9 cellular contexts compared by ENCODE assay signal in the genomic region with DNA sequence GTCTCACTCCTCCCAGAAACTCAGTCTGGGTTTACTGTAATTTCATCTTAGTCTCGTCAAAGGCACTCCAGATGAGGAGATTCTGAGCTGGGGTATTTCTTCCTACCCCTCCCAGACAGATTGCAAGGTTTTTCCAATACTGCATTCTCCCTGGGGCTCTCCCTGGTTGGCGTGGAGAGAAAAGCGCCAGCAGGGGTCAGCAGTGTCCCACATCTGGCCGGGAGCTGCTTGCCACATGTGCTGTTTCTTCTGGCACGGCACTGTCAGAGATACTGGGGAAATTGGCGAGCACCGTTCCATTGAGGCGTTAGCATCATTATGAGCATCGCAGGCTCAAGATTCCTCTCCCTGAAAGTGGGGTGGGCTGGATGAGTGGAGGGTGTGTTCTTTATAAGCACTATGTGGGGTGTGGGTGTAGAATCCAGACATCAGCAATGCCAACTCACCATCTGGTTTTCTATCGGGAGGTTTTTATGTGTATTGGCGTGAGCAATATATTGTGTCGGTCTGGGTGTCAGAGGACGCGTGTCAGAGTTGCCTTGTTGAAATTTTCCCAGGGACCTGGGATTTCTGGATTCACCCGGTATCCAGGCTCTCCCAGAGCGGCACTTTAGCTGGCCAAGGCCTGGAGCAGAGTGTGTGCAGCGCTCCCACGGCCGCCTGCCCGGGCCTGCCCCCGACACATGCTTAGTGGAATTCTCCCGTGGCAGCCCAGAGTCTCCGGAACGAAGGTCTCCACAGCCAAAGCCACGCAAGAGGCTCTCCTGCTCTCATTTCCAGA. TPM values are rescaled to one million over a fixed set of nuclear protein-coding genes. Genes with fewer than 3 reads are reported as not detected.
DNase-seq lines count a peak whose midpoint lies in the region; ATAC-seq and TF ChIP-seq lines count a peak whose summit lies in the region.
"Had no signal": no experiment of that assay in that cellular context is flagged by ENCODE, and none has a peak within 500 bp of the region (broad histone marks: within the 10 kb centered on the region; RNA-seq: fewer than 3 reads in every experiment).

No MANE protein-coding gene starts in this region.

- DNase-seq in CD14-positive monocyte (ENCODE audit: low spot score) (peak; percentile 63), HEK293T (ENCODE audit: extremely low spot score) (peak; percentile 90), NCI-H82 treated with DMSO at 0.1 percent for 48 hours (lab: John Stamatoyannopoulos, UW; ENCODE audit: unreplicated experiment) (peak; percentile 48), heart right ventricle (peak; percentile 86 to 90), retina (peak; percentile 86)
- DNase-seq in activated naive CD8-positive, alpha-beta T cell treated with anti-CD3 and anti-CD28 coated beads, Interleukin-2, amount 50 U/mL, for 24 hours = peak; percentile 67

- no peaks in the 10 kb centered on the region for H3K27me3 ChIP-seq in heart right ventricle

- H3K36me3 Mint-ChIP-seq in CD14-positive monocyte = peaks cover 16% of the 10 kb centered on the region in 2 donors
- H3K36me3 Mint-ChIP-seq in activated naive CD8-positive, alpha-beta T cell treated with anti-CD3 and anti-CD28 coated beads, Interleukin-2, amount 50 U/mL, for 24 hours (ENCODE audit: low read depth) = peaks cover 2% of the 10 kb centered on the region
- H3K36me3 Mint-ChIP-seq: natural killer cell treated with Interleukin-12 subunit alpha and Interleukin-12 subunit beta and Interleukin-15 and Interleukin-18, amount 100 ng/mL, for 72 hours had no signal

- peak; percentile 82 for ATAC-seq in activated naive CD8-positive, alpha-beta T cell treated with anti-CD3 and anti-CD28 coated beads, Interleukin-2, amount 50 U/mL, for 24 hours
- peak; percentile 86 to 92 (median 89) for ATAC-seq in heart right ventricle
- no peak for ATAC-seq in HG02884 (IDR thresholded peaks at IDR 0.05; ENCODE audit: unreplicated experiment)
- ATAC-seq in HG03460 (IDR thresholded peaks at IDR 0.05; ENCODE audit: unreplicated experiment) = no peak

- peaks cover 16% of the 10 kb centered on the region for H3K4me1 Mint-ChIP-seq in CD14-positive monocyte
- H3K4me1 Mint-ChIP-seq in activated naive CD8-positive, alpha-beta T cell treated with anti-CD3 and anti-CD28 coated beads, Interleukin-2, amount 50 U/mL, for 24 hours = peaks cover 15% of the 10 kb centered on the region

- H3K4me1 ChIP-seq in heart right ventricle = peaks cover 11 to 50% (median 34%) of the 10 kb centered on the region in 9 donors

- intact Hi-C loops in CD14-positive monocyte (cut with micrococcal nuclease) = loop anchor here (2.0 to 5.0 kb wide), 2 partner anchors 174 to 261 kb away; no protein-coding TSS in a partner anchor
- intact Hi-C loops in heart right ventricle (cut with DNase I) = loop anchor here in 7 of 10 donors (1.0 to 10.0 kb wide), 9 partner anchors 36 to 444 kb away; no protein-coding TSS in a partner anchor

- H3K27ac ChIP-seq in heart right ventricle = peak overlapping the region; percentile 4 to 92 (median 73)

- no peaks in the 10 kb centered on the region for H3K36me3 ChIP-seq in heart right ventricle

- H3K27me3 Mint-ChIP-seq in CD14-positive monocyte (ENCODE audit: low read depth in 3 of 3) = peaks cover 0 to 6% (median 1%) of the 10 kb centered on the region in 3 donors
- peaks cover 9% of the 10 kb centered on the region for H3K27me3 Mint-ChIP-seq in activated naive CD8-positive, alpha-beta T cell treated with anti-CD3 and anti-CD28 coated beads, Interleukin-2, amount 50 U/mL, for 24 hours

- H3K27ac Mint-ChIP-seq in CD14-positive monocyte = no peak overlapping the region
- no peak overlapping the region for H3K27ac Mint-ChIP-seq in activated naive CD8-positive, alpha-beta T cell treated with anti-CD3 and anti-CD28 coated beads, Interleukin-2, amount 50 U/mL, for 24 hours
- H3K27ac Mint-ChIP-seq: natural killer cell treated with Interleukin-12 subunit alpha and Interleukin-12 subunit beta and Interleukin-15 and Interleukin-18, amount 100 ng/mL, for 72 hours had no signal

- POLR2A ChIA-PET in HEK293T (lab: Yijun Ruan, JAX) = no interaction called here

- 41 to 52% methylated on average over 25 of the region's 25 CpGs for WGBS in heart right ventricle, 2 donors

- CTCF ChIA-PET in HEK293T (lab: Yijun Ruan, JAX) = interaction anchor here (0.6 to 2.8 kb wide), 13 partner anchors 9 to 1023 kb away, joined by 3 to 23 read pairs (median 4); no protein-coding TSS in a partner anchor

- peak overlapping the region; percentile 16 to 51 for H3K4me3 Mint-ChIP-seq in CD14-positive monocyte
- no peak overlapping the region for H3K4me3 Mint-ChIP-seq in activated naive CD8-positive, alpha-beta T cell treated with anti-CD3 and anti-CD28 coated beads, Interleukin-2, amount 50 U/mL, for 24 hours
- H3K4me3 Mint-ChIP-seq: natural killer cell treated with Interleukin-12 subunit alpha and Interleukin-12 subunit beta and Interleukin-15 and Interleukin-18, amount 100 ng/mL, for 72 hours had no signal

- no peaks in the 10 kb centered on the region for H3K9me3 ChIP-seq in heart right ventricle

- no peak overlapping the region for H3K4me3 ChIP-seq in heart right ventricle

- TF ChIP-seq CTCF in CD14-positive monocyte (IDR thresholded peaks at IDR 0.05) (peak; percentile 84), heart right ventricle (IDR thresholded peaks at IDR 0.05) (peak; percentile 74 to 94 (median 88))

- no peaks in the 10 kb centered on the region for H3K9me3 Mint-ChIP-seq in CD14-positive monocyte
- no peaks in the 10 kb centered on the region for H3K9me3 Mint-ChIP-seq in activated naive CD8-positive, alpha-beta T cell treated with anti-CD3 and anti-CD28 coated beads, Interleukin-2, amount 50 U/mL, for 24 hours
- H3K9me3 Mint-ChIP-seq: natural killer cell treated with Interleukin-12 subunit alpha and Interleukin-12 subunit beta and Interleukin-15 and Interleukin-18, amount 100 ng/mL, for 72 hours had no signal

TF ChIP-seq in HEK293T, 16 proteins besides CTCF, POLR2A, EP300 and RAD21:
- TF ChIP-seq FOXA1 (IDR thresholded peaks at IDR 0.05) (no peak), TARDBP (IDR thresholded peaks at IDR 0.05) (no peak), SUZ12 (IDR thresholded peaks at IDR 0.05) (no peak), HDGF (IDR thresholded peaks at IDR 0.05; ENCODE audit: borderline replicate concordance) (no peak), BHLHE40 (IDR thresholded peaks at IDR 0.05; ENCODE audit: borderline replicate concordance) (no peak), FOXM1 (IDR thresholded peaks at IDR 0.05; ENCODE audit: borderline replicate concordance) (no peak), ZNF384 (IDR thresholded peaks at IDR 0.05) (no peak), LEF1 (IDR thresholded peaks at IDR 0.05; ENCODE audit: borderline replicate concordance) (no peak), CTBP1 (IDR thresholded peaks at IDR 0.05; ENCODE audit: borderline replicate concordance) (no peak), NFRKB (IDR thresholded peaks at IDR 0.05) (no peak), SP1 (IDR thresholded peaks at IDR 0.05) (no peak), ELF4 (IDR thresholded peaks at IDR 0.05) (no peak), ARNT (IDR thresholded peaks at IDR 0.05) (no peak), L3MBTL2 (conservative IDR thresholded peaks at IDR 0.05) (no peak), FOXK2 (IDR thresholded peaks at IDR 0.05) (no peak)
- TF ChIP-seq, protein P1, sequence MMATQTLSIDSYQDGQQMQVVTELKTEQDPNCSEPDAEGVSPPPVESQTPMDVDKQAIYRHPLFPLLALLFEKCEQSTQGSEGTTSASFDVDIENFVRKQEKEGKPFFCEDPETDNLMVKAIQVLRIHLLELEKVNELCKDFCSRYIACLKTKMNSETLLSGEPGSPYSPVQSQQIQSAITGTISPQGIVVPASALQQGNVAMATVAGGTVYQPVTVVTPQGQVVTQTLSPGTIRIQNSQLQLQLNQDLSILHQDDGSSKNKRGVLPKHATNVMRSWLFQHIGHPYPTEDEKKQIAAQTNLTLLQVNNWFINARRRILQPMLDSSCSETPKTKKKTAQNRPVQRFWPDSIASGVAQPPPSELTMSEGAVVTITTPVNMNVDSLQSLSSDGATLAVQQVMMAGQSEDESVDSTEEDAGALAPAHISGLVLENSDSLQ (IDR thresholded peaks at IDR 0.05) = no peak
TF ChIP-seq in HEK293T: peak in this region for 0.

RNA-seq across cellular contexts. Expression of a gene that starts 8.0 kb away (rescaled TPM):
- polyA plus RNA-seq in CD14-positive monocyte (under 1 TPM; 0.37 to 0.89 TPM), heart right ventricle (10 to 100 TPM; 13.7 to 61.5 TPM)
- total RNA-seq in heart right ventricle = 100 to 1,000 TPM in 3 of 10 donors, 10 to 100 TPM in 7; 29.5 to 111 (median 89.0) TPM

RNA-seq across cellular contexts. Expression of a gene that starts 24.0 kb away (rescaled TPM):
- 100 to 1,000 TPM in 1 of 2 donors, 10 to 100 TPM in 1; 98.8 to 111 TPM for polyA plus RNA-seq in CD14-positive monocyte
- 100 to 1,000 TPM in 1 of 10 donors, 10 to 100 TPM in 9; 48.1 to 103 (median 58.9) TPM for total RNA-seq in heart right ventricle
- polyA plus RNA-seq in heart right ventricle = 100 to 1,000 TPM in 1 of 2 donors, 10 to 100 TPM in 1; 74.5 to 104 TPM

Comparison
In these comparisons a context has a peak if more than half of its experiments do, and no peak if none do; other contexts are left out.
1. ATAC-seq: peak in activated naive CD8-positive, alpha-beta T cell treated with anti-CD3 and anti-CD28 coated beads, Interleukin-2, amount 50 U/mL, for 24 hours (single experiment) and heart right ventricle (8 of 8); none in HG02884 (single experiment) and HG03460 (single experiment).
2. RNA of a gene that starts 8.0 kb away (polyA plus RNA-seq): 13.7 to 61.5 TPM in heart right ventricle; 0.37 to 0.89 TPM in CD14-positive monocyte; every median in the first group is over 4 times any median in the second.
3. Peak in every context shown above with its lines, with median percentiles within 50 percentile points of each other: DNase-seq.